Comparison of ENCODE assay signal across 23 cellular contexts in genomic region chr3:126922466-126922865, GRCh38.
"Had no signal": no experiment of that assay in that cellular context is flagged by ENCODE, and none has a peak within 500 bp of the region (broad histone marks: within the 10 kb centered on the region; RNA-seq: fewer than 3 reads in every experiment).

No MANE protein-coding gene starts in this region.

- ATAC-seq: HepG2 had no signal

- H3K36me3 ChIP-seq: SJSA1 had no signal

- H3K4me3 ChIP-seq: MG63, SJSA1, SK-N-MC had no signal

- H3K27ac ChIP-seq: SJSA1, SK-N-MC had no signal

- FAIRE-seq: HepG2, RCC 7860 had no signal

- DNase-seq: IMR-90, Karpas-422, KG1, MG63, NCI-H1092, NCI-H1105 treated with DMSO at 0.1 percent for 48 hours, NCI-H1417 treated with DMSO at 0.1 percent for 48 hours, NCI-H146, NCI-H1694 treated with DMSO at 0.1 percent for 48 hours, NCI-H1930, NCI-H2081, NCI-H2107, NCI-H2227 treated with DMSO at 0.1 percent for 48 hours, NCI-H524, NCI-H526 treated with DMSO at 0.1 percent for 48 hours, NCI-H748 treated with DMSO at 0.1 percent for 48 hours, Right ventricle myocardium superior, RPMI8226, SIG-M5 had no signal

- H3K9me3 ChIP-seq: SJSA1 had no signal

- H3K27me3 ChIP-seq: MG63, SJSA1 had no signal
